19 cellular contexts compared by ENCODE assay signal in the genomic region with DNA sequence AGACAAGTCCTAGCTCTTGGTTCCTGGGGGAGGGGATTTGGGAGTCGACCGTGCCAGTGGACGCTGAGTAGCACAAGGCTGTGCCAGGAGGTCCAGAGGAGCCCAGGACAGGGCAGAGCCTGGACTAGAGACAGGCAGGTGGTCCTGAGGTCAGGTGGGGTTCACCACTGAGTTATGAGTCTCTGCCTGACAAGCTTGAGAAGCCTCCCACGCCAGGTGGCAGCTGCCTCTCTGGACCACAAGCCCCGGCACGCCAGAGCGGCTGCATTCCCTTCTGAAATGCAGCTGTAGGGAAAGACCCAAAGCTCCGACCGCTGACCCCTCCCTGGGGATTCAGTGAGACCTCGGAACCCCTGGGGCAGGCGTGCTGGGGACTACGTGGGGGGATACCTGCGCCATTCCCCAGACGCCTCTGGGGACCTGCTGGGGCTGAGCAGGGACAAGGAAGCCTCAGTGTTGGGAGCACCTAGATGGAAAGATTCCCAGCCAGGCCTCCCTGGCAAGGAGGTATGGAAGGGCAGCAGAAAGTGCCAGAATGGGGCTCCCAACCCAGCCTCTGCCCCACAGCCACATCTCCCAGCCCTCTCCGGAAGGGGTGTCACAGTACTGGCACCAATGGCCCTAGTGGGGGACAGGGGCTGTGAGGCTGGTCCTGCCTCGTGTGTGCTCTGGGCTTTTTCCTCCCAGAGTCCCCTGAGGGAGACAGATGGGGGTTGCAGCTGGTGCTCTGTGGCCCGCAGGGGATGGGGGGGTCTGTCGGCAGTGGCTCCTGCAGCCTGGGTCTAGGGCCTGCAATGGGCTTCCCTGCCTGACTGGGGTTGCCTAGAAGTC. TPM values are rescaled to one million over a fixed set of nuclear protein-coding genes. Genes with fewer than 3 reads are reported as not detected.
DNase-seq lines count a peak whose midpoint lies in the region; ATAC-seq, FAIRE-seq and TF ChIP-seq lines count a peak whose summit lies in the region.
"Had no signal": no experiment of that assay in that cellular context is flagged by ENCODE, and none has a peak within 500 bp of the region (broad histone marks: within the 10 kb centered on the region; RNA-seq: fewer than 3 reads in every experiment).

No MANE protein-coding gene starts in this region.

- FAIRE-seq in D721Med (lab: Jason Lieb, UNC): no peak

- intact Hi-C loops in mammary epithelial cell (cut with micrococcal nuclease): no loop called here
- intact Hi-C loops in sciatic nerve (cut with DNase I): no loop called here

- peaks cover 31% of the 10 kb centered on the region for H3K4me1 ChIP-seq in mammary epithelial cell (ENCODE audit: insufficient read depth, low read length)

- no peak overlapping the region for H3K9ac ChIP-seq in mammary epithelial cell (ENCODE audit: insufficient read depth, low read length)

- TF ChIP-seq CTCF in GM12865 (IDR thresholded peaks at IDR 0.05; ENCODE audit: insufficient read depth, low read depth, low read length, missing control alignments): no peak
- TF ChIP-seq CTCF in mammary epithelial cell (conservative IDR thresholded peaks at IDR 0.05 in 1 of 2, IDR thresholded peaks at IDR 0.05 in 1 of 2; ENCODE audit: extremely low read depth in 1 of 2, insufficient read depth in 1 of 2, low read depth in 1 of 2, low read length in 2 of 2): no peak
- TF ChIP-seq CTCF in D721Med (IDR thresholded peaks at IDR 0.05; ENCODE audit: insufficient read depth, missing control alignments): no peak

- H3K9me3 ChIP-seq in mammary epithelial cell (replicated peaks; ENCODE audit: insufficient read depth, low read length): no peaks in the 10 kb centered on the region
- H3K9me3 ChIP-seq: body of pancreas had no signal

- CTCF ChIA-PET in mammary epithelial cell (lab: Charles Lee; ENCODE audit: low non-redundant PET): interaction anchor here (1.0 kb wide), 1 partner anchor 158 kb away, joined by 5 read pairs; no protein-coding TSS in a partner anchor

- no peaks in the 10 kb centered on the region for H3K27me3 ChIP-seq in mammary epithelial cell (ENCODE audit: insufficient read depth, low read length)
- H3K27me3 ChIP-seq: body of pancreas had no signal

- WGBS in mammary epithelial cell (ENCODE audit: low coverage, missing lambda C conversion rate): 12% methylated on average over 17 of the region's 18 CpGs

- dilution Hi-C loops in mammary epithelial cell (cut with HindIII; ENCODE audit: low sequenced_read_pairs): loop anchor here (5.0 to 10.0 kb wide), 9 partner anchors 56 to 462 kb away; partner anchors contain the start of genes ADAP1 and SUN1

- DNase-seq in GM12865 (ENCODE audit: low read depth) (peak; percentile 49), mammary epithelial cell (peak; percentile 70), sciatic nerve (ENCODE audit: low spot score) (peak; percentile 42), D721Med (ENCODE audit: insufficient read length, low spot score) (no peak), germinal center (ENCODE audit: low spot score) (no peak), DMS114 treated with DMSO at 0.1 percent for 48 hours (lab: John Stamatoyannopoulos, UW; ENCODE audit: unreplicated experiment) (no peak), NCI-H1092 (lab: John Stamatoyannopoulos, UW) (no peak)
- DNase-seq: activated CD4-positive, alpha-beta T cell treated with anti-CD3 and anti-CD28 coated beads, Interleukin-2, amount 50 U/mL, for 4 hours; activated effector memory CD4-positive, alpha-beta T cell treated with Interleukin-2 at 50 U/mL for 16 hours; GOT3; hippocampal formation; NCI-H2029; retina; substantia nigra; T-helper 2 cell had no signal

- H3K4me3 ChIP-seq in GM12865 (ENCODE audit: low read depth, low read length) (no peak overlapping the region), mammary epithelial cell (replicated peaks in 1 of 3; ENCODE audit: insufficient read depth in 1 of 3, low read depth in 2 of 3, low read length in 3 of 3) (no peak overlapping the region)
- H3K4me3 ChIP-seq: body of pancreas had no signal

- peak; percentile 60 for ATAC-seq in HG02885 (IDR thresholded peaks at IDR 0.05; ENCODE audit: poor library complexity, unreplicated experiment)
- no peak for ATAC-seq in sciatic nerve
- ATAC-seq: body of pancreas; CD8-positive, alpha-beta T cell had no signal

- H2AFZ ChIP-seq in mammary epithelial cell (ENCODE audit: low read depth, low read length): peak overlapping the region; percentile 72

- no peaks in the 10 kb centered on the region for H3K79me2 ChIP-seq in mammary epithelial cell (ENCODE audit: insufficient read depth, low read length)

- H4K20me1 ChIP-seq in mammary epithelial cell (ENCODE audit: insufficient read depth, low read length): no peaks in the 10 kb centered on the region

- H3K4me2 ChIP-seq in mammary epithelial cell (ENCODE audit: insufficient read depth, low read depth, low read length): peak overlapping the region; percentile 70

- no TSS peak for BruUV-seq in mammary epithelial cell (replicated peaks; lab: Mats Ljungman, UMichigan)

- in situ Hi-C loops in mammary epithelial cell (cut with MboI; ENCODE audit: low sequenced_read_pairs in 2 of 2): no loop called here

- no peak overlapping the region for H3K27ac ChIP-seq in mammary epithelial cell (ENCODE audit: insufficient read depth, low read depth, low read length)
- H3K27ac ChIP-seq: body of pancreas had no signal

- no peaks in the 10 kb centered on the region for H3K36me3 ChIP-seq in mammary epithelial cell (ENCODE audit: insufficient read depth, low read length)

RNA-seq across cellular contexts. Expression of gene PDGFA, which starts 29.0 kb away (rescaled TPM):
- total RNA-seq in mammary epithelial cell (100 to 1,000 TPM in 1 of 2 donors, 10 to 100 TPM in 1; 60.5 to 167 TPM), sciatic nerve (36.5 TPM)
- polyA plus RNA-seq in mammary epithelial cell: 29.2 TPM
- 93.4 TPM for polyA minus RNA-seq in mammary epithelial cell
- polyA plus RNA-seq: IgD-negative memory B cell had no signal

Comparison
In these comparisons a context has a peak if more than half of its experiments do, and no peak if none do; other contexts are left out.
1. DNase-seq: peak in GM12865 (single experiment), mammary epithelial cell (single experiment) and sciatic nerve (single experiment); none in D721Med (single experiment), germinal center (single experiment), DMS114 treated with DMSO at 0.1 percent for 48 hours (single experiment) and NCI-H1092 (single experiment).